ENCODE assay signal across 18 cellular contexts in the genomic region with DNA sequence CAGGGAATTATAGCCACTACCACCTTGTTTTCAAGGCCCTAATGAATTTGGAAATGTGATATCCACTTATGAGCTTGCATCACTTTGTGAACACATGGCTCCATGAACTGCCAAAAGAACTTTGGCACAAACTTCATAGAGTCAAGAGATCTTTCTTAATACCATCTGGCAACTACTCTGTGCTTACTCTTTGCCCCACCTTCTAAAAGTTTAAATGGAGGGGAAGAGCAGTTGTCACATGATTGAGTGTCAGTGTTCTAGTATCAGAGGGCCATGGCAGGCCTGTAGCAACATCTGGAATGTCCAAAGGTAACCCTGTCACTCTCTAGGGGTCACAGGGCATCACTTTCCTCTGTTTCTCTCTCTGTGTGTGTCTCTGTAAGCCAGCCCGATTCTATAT. TPM values are rescaled to one million over a fixed set of nuclear protein-coding genes. Genes with fewer than 3 reads are reported as not detected.
DNase-seq lines count a peak whose midpoint lies in the region; ATAC-seq and TF ChIP-seq lines count a peak whose summit lies in the region.
"Had no signal": no experiment of that assay in that cellular context is flagged by ENCODE, and none has a peak within 500 bp of the region (broad histone marks: within the 10 kb centered on the region; RNA-seq: fewer than 3 reads in every experiment).

No MANE protein-coding gene starts in this region.

- ATAC-seq in body of pancreas, result peak; percentile 77
- ATAC-seq in GM21526 (IDR thresholded peaks at IDR 0.05; ENCODE audit: low FRiP score, unreplicated experiment), result no peak

- H3K27ac ChIP-seq in body of pancreas (peak overlapping the region in 1 of 4 donors; percentile 34), right atrium auricular region (peak overlapping the region; percentile 75 to 83)
- H3K27ac ChIP-seq: parathyroid adenoma had no signal

- TF ChIP-seq POLR2A in body of pancreas (IDR thresholded peaks at IDR 0.05), result no peak

- 93 to 100% methylated on average over 1 of the region's 1 CpG for WGBS in body of pancreas, 2 donors

- peak; percentile 96 for DNase-seq in AG10803 (ENCODE audit: low read depth)
- DNase-seq in body of pancreas, result peak in 2 of 4 donors; percentile 23 to 46
- no peak for DNase-seq in right atrium auricular region (ENCODE audit: low spot score)
- peak; percentile 81 for DNase-seq in skeletal muscle cell (ENCODE audit: low read depth)
- no peak for DNase-seq in stimulated activated CD4-positive, alpha-beta T cell treated with anti-CD3 and anti-CD28 coated beads, Interleukin-2, amount 100 ng/mL, for 48 hours
- DNase-seq in RPMI8226, result no peak
- no peak for DNase-seq in stimulated activated CD4-positive, alpha-beta T cell treated with anti-CD3 and anti-CD28 coated beads, Interleukin-4, amount 100 ng/mL, for 4 hours
- DNase-seq: activated CD4-positive, alpha-beta T cell treated with anti-CD3 and anti-CD28 coated beads, Interleukin-2, amount 50 U/mL, for 48 hours; activated naive CD4-positive, alpha-beta T cell treated with anti-CD3 and anti-CD28 coated beads for 36 hours; DMS79 treated with DMSO at 0.1 percent for 48 hours; head of caudate nucleus; MV-4-11; T1000 had no signal

- H3K4me3 ChIP-seq in AG10803 (ENCODE audit: low read length) (no peak overlapping the region), body of pancreas (no peak overlapping the region), right atrium auricular region (no peak overlapping the region), skeletal muscle cell (ENCODE audit: low read depth, low read length) (no peak overlapping the region)

- H3K27me3 ChIP-seq in body of pancreas (no peaks in the 10 kb centered on the region), right atrium auricular region (no peaks in the 10 kb centered on the region)

- TF ChIP-seq CTCF in AG10803 (conservative IDR thresholded peaks at IDR 0.05; ENCODE audit: low read length) (no peak), body of pancreas (IDR thresholded peaks at IDR 0.05) (no peak), right atrium auricular region (IDR thresholded peaks at IDR 0.05) (no peak)

- H3K36me3 ChIP-seq in body of pancreas (replicated peaks in 1 of 2; ENCODE audit: insufficient read depth in 1 of 2, low read depth in 2 of 2), result no peaks in the 10 kb centered on the region
- no peaks in the 10 kb centered on the region for H3K36me3 ChIP-seq in right atrium auricular region

- peaks cover 35% of the 10 kb centered on the region for H3K4me1 ChIP-seq in body of pancreas
- H3K4me1 ChIP-seq in right atrium auricular region, result peaks cover 0 to 16% of the 10 kb centered on the region in 2 donors
- H3K4me1 ChIP-seq: parathyroid adenoma had no signal

- intact Hi-C loops in body of pancreas (cut with DNase I), result no loop called here

- H3K9me3 ChIP-seq in body of pancreas, result peaks cover 0 to 7% (median 0%) of the 10 kb centered on the region in 3 donors
- H3K9me3 ChIP-seq in right atrium auricular region, result peaks cover 0 to 10% of the 10 kb centered on the region in 2 donors

RNA-seq across cellular contexts. Expression of gene ADH1B, which starts 2.6 kb away (rescaled TPM):
- 100 to 1,000 TPM; 134 to 306 TPM for total RNA-seq in body of pancreas
- total RNA-seq in right atrium auricular region, result 100 to 1,000 TPM; 111 to 477 TPM
- total RNA-seq: activated naive CD4-positive, alpha-beta T cell treated with anti-CD3 and anti-CD28 coated beads for 36 hours; H1; NCI-H460 had no signal

RNA-seq across cellular contexts. Expression of gene ADH1C, which starts 28.8 kb away (rescaled TPM):
- total RNA-seq in body of pancreas (10 to 100 TPM; 10.9 to 38.9 TPM), right atrium auricular region (10 to 100 TPM in 1 of 2 donors, 1 to 10 TPM in 1; 4.9 to 12.0 TPM)
- total RNA-seq: activated naive CD4-positive, alpha-beta T cell treated with anti-CD3 and anti-CD28 coated beads for 36 hours; H1; NCI-H460 had no signal

RNA-seq across cellular contexts. Expression of gene ADH1A, which starts 33.0 kb away (rescaled TPM):
- total RNA-seq in body of pancreas (under 1 TPM in 1 of 2 donors, not detected in 1; 0.26 TPM), right atrium auricular region (not detected)
- total RNA-seq: activated naive CD4-positive, alpha-beta T cell treated with anti-CD3 and anti-CD28 coated beads for 36 hours; H1; NCI-H460; temporal lobe had no signal

Comparison
In these comparisons a context has a peak if more than half of its experiments do, and no peak if none do; other contexts are left out.
1. DNase-seq: peak in AG10803 (single experiment) and skeletal muscle cell (single experiment); none in right atrium auricular region (single experiment), stimulated activated CD4-positive, alpha-beta T cell treated with anti-CD3 and anti-CD28 coated beads, Interleukin-2, amount 100 ng/mL, for 48 hours (0 of 2), RPMI8226 (single experiment) and stimulated activated CD4-positive, alpha-beta T cell treated with anti-CD3 and anti-CD28 coated beads, Interleukin-4, amount 100 ng/mL, for 4 hours (0 of 2).